Comparison of ENCODE assay signal across 14 cellular contexts in the genomic region with DNA sequence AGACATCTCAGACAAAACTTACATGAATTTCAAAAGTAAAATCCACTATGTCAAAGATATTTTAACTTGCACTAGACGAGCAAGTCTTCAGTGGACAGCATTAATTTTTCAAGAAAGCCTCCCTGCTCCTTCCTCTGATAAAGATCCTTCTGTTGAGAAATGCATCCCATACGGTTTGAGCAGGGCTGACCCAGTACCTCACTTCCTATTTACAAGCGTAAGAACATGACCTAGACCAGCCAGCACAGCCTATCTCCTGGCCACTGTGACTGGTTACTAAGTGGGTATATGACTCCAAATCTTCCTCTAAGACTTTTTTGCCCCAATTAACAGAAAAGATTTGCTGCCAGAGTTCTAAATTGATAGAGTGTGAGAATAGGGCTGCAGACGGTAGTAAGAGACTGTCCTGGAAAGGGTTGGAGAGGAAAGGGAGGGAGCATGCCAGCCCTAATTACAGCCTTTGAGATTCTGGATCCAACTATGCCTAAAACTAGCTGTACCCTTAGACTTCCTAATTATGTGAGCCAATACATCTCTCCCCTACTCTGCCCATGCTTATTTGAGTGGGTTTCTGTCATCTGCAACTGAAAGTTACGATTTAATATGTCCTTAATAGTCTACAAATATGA.
DNase-seq lines count a peak whose midpoint lies in the region; ATAC-seq and TF ChIP-seq lines count a peak whose summit lies in the region.
"Had no signal": no experiment of that assay in that cellular context is flagged by ENCODE, and none has a peak within 500 bp of the region (broad histone marks: within the 10 kb centered on the region; RNA-seq: fewer than 3 reads in every experiment).

No MANE protein-coding gene starts in this region.

- peak overlapping the region in 4 of 10 donors; percentile 7 to 26 (median 18) for H3K27ac ChIP-seq in heart right ventricle
- H3K27ac ChIP-seq: breast epithelium had no signal

- no peak for TF ChIP-seq CTCF in heart right ventricle (IDR thresholded peaks at IDR 0.05)

- 45 to 51% methylated on average over 5 of the region's 5 CpGs for WGBS in heart right ventricle, 2 donors

- intact Hi-C loops in heart right ventricle (cut with DNase I) (no loop called here), sciatic nerve (cut with DNase I) (no loop called here)

- ATAC-seq in heart right ventricle: peak in 6 of 8 donors; percentile 33 to 82 (median 67)
- peak; percentile 64 for ATAC-seq in sciatic nerve
- ATAC-seq: activated CD4-positive, CD25-positive, alpha-beta regulatory T cell treated with anti-CD3 and anti-CD28 coated beads, Interleukin-2, amount 50 U/mL, for 24 hours had no signal

- H3K36me3 ChIP-seq in heart right ventricle: peaks cover 0 to 9% (median 3%) of the 10 kb centered on the region in 9 donors
- H3K36me3 ChIP-seq: breast epithelium had no signal

- H3K4me1 ChIP-seq in heart right ventricle: peaks cover 4 to 42% (median 21%) of the 10 kb centered on the region in 9 donors
- H3K4me1 ChIP-seq: breast epithelium had no signal

- DNase-seq in NCI-H2171 treated with DMSO at 0.1 percent for 48 hours (lab: John Stamatoyannopoulos, UW): peak; percentile 17
- DNase-seq in NCI-H2171 (lab: John Stamatoyannopoulos, UW): no peak
- DNase-seq in amniotic epithelial cell (ENCODE audit: low read depth): peak; percentile 72
- DNase-seq in heart right ventricle: no peak
- no peak for DNase-seq in sciatic nerve (ENCODE audit: low spot score)
- no peak for DNase-seq in NCI-H1436 (lab: John Stamatoyannopoulos, UW)
- no peak for DNase-seq in AG08395 (ENCODE audit: low spot score)
- DNase-seq in stimulated activated CD4-positive, alpha-beta T cell treated with anti-CD3 and anti-CD28 coated beads, Interleukin-12 subunit alpha, Interleukin-12 subunit beta, amount 100 ng/mL, for 4 hours: no peak
- DNase-seq: activated naive CD4-positive, alpha-beta T cell treated with anti-CD3 and anti-CD28 coated beads for 36 hours; CD4-positive, CD25-positive, alpha-beta regulatory T cell; NCI-H1105 treated with DMSO at 0.1 percent for 48 hours; NCI-H510A treated with DMSO at 0.1 percent for 48 hours had no signal

- H3K4me3 ChIP-seq in heart right ventricle: no peak overlapping the region
- H3K4me3 ChIP-seq: breast epithelium had no signal

- H3K27me3 ChIP-seq in heart right ventricle: no peaks in the 10 kb centered on the region
- H3K27me3 ChIP-seq: breast epithelium had no signal

- H3K9me3 ChIP-seq in heart right ventricle: no peaks in the 10 kb centered on the region
- H3K9me3 ChIP-seq: breast epithelium had no signal

Comparison
In these comparisons a context has a peak if more than half of its experiments do, and no peak if none do; other contexts are left out.
1. DNase-seq: peak in NCI-H2171 treated with DMSO at 0.1 percent for 48 hours (single experiment) and amniotic epithelial cell (single experiment); none in NCI-H2171 (single experiment), heart right ventricle (0 of 2), sciatic nerve (single experiment), NCI-H1436 (single experiment), AG08395 (single experiment) and stimulated activated CD4-positive, alpha-beta T cell treated with anti-CD3 and anti-CD28 coated beads, Interleukin-12 subunit alpha, Interleukin-12 subunit beta, amount 100 ng/mL, for 4 hours (single experiment).